8 cellular contexts compared by ENCODE assay signal in genomic region chr7:104207731-104208420, GRCh38. TPM values are rescaled to one million over a fixed set of nuclear protein-coding genes. Genes with fewer than 3 reads are reported as not detected.
DNase-seq lines count a peak whose midpoint lies in the region; ATAC-seq lines count a peak whose summit lies in the region.

Gene ORC5 (minus strand): TSS chr7:104208013. CDS start chr7:104207904, 109 bp downstream.

- DNase-seq in AG08396 (ENCODE audit: low spot score) (peak; percentile 92), NCI-H345 treated with DMSO at 0.1 percent for 48 hours (lab: John Stamatoyannopoulos, UW; ENCODE audit: unreplicated experiment) (peak; percentile 70), cerebellum (ENCODE audit: low spot score) (peak; percentile 85), kidney tubule cell (ENCODE audit: low spot score) (peak; percentile 86)
- peak; percentile 81 for DNase-seq in activated CD4-positive, CD25-positive, alpha-beta regulatory T cell treated with anti-CD3 and anti-CD28 coated beads, Interleukin-2, amount 50 U/mL, for 72 hours
- DNase-seq in stimulated activated CD4-positive, alpha-beta T cell treated with anti-CD3 and anti-CD28 coated beads, Interleukin-1b, Interleukin-23, amount 100 ng/mL, for 24 hours (ENCODE audit: low read depth in 4 of 4, low spot score in 1 of 4), result peak; percentile 52 to 66 (median 60)

- ATAC-seq in GM18907 (IDR thresholded peaks at IDR 0.05; ENCODE audit: unreplicated experiment) (peak; percentile 100), HG03139 (IDR thresholded peaks at IDR 0.05; ENCODE audit: unreplicated experiment) (peak; percentile 100)

RNA-seq across cellular contexts. Expression of gene ORC5, which starts in this region (rescaled TPM):
- total RNA-seq in cerebellum, result 40.6 TPM

Comparison
In these comparisons a context has a peak if more than half of its experiments do, and no peak if none do; other contexts are left out.
1. Peak in every context shown above with its lines: DNase-seq and ATAC-seq.